ENCODE assay signal across 23 cellular contexts in genomic region chr3:129938140-129938930, GRCh38. TPM values are rescaled to one million over a fixed set of nuclear protein-coding genes. Genes with fewer than 3 reads are reported as not detected.
DNase-seq lines count a peak whose midpoint lies in the region; FAIRE-seq and TF ChIP-seq lines count a peak whose summit lies in the region.
"Had no signal": no experiment of that assay in that cellular context is flagged by ENCODE, and none has a peak within 500 bp of the region (broad histone marks: within the 10 kb centered on the region; RNA-seq: fewer than 3 reads in every experiment).

No MANE protein-coding gene starts in this region.

- TF ChIP-seq CTCF in GM12864 (IDR thresholded peaks at IDR 0.05; ENCODE audit: low read depth, low read length, missing control alignments) (peak; percentile 42), HFFc6 (IDR thresholded peaks at IDR 0.05) (peak; percentile 60), endodermal cell (conservative IDR thresholded peaks at IDR 0.05) (peak; percentile 40), neural progenitor cell (IDR thresholded peaks at IDR 0.05) (no peak)

- H2AFZ ChIP-seq in neural progenitor cell (replicated peaks) = no peak overlapping the region

- H3K9me3 ChIP-seq in endodermal cell (ENCODE audit: control insufficient read depth, low read length) (no peaks in the 10 kb centered on the region), neural progenitor cell (ENCODE audit: low read depth) (no peaks in the 10 kb centered on the region)
- H3K9me3 ChIP-seq: heart left ventricle, SJSA1, spleen had no signal

- H3F3A ChIP-seq in neural progenitor cell (ENCODE audit: low read depth) = peaks cover 30% of the 10 kb centered on the region

- H3K36me3 ChIP-seq in endodermal cell (ENCODE audit: control insufficient read depth, insufficient read depth, low read length) = no peaks in the 10 kb centered on the region
- H3K36me3 ChIP-seq in neural progenitor cell = no peaks in the 10 kb centered on the region
- H3K36me3 ChIP-seq in H7 (replicated peaks; ENCODE audit: control insufficient read depth, insufficient read depth, low read length) = no peaks in the 10 kb centered on the region
- H3K36me3 ChIP-seq: heart left ventricle, SJSA1, spleen had no signal

- no peaks in the 10 kb centered on the region for H3K27me3 ChIP-seq in endodermal cell (ENCODE audit: control insufficient read depth, insufficient read depth, low read length, poor library complexity, severe bottlenecking)
- peaks cover 9% of the 10 kb centered on the region for H3K27me3 ChIP-seq in neural progenitor cell
- H3K27me3 ChIP-seq in H7 (ENCODE audit: control insufficient read depth, insufficient read depth, low read length) = peaks cover 4% of the 10 kb centered on the region; the same call in 1 of the 2 replicates
- H3K27me3 ChIP-seq: SJSA1, spleen had no signal

- peaks cover 20% of the 10 kb centered on the region for H3K4me1 Mint-ChIP-seq in HFFc6 (ENCODE audit: low read depth)
- peaks cover 6% of the 10 kb centered on the region for H3K4me1 Mint-ChIP-seq in endodermal cell
- peaks cover 28% of the 10 kb centered on the region for H3K4me1 Mint-ChIP-seq in neural progenitor cell

- no peaks in the 10 kb centered on the region for H4K20me1 ChIP-seq in neural progenitor cell (ENCODE audit: low read depth)

- no peaks in the 10 kb centered on the region for H3K4me1 ChIP-seq in endodermal cell (ENCODE audit: control insufficient read depth, insufficient read depth, low read length)
- peaks cover 7% of the 10 kb centered on the region for H3K4me1 ChIP-seq in neural progenitor cell

- H3K4me3 ChIP-seq in GM12864 (ENCODE audit: low read depth, low read length) = no peak overlapping the region
- no peak overlapping the region for H3K4me3 ChIP-seq in endodermal cell (ENCODE audit: low read length)
- no peak overlapping the region for H3K4me3 ChIP-seq in neural progenitor cell
- H3K4me3 ChIP-seq in H7 (ENCODE audit: insufficient read depth, low read depth, low read length) = no peak overlapping the region
- H3K4me3 ChIP-seq: heart left ventricle, SJSA1, spleen had no signal

- no peak for FAIRE-seq in GM19239 (lab: Jason Lieb, UNC)

- no peak overlapping the region for H3K27ac ChIP-seq in endodermal cell (ENCODE audit: low read depth, low read length)
- no peak overlapping the region for H3K27ac ChIP-seq in neural progenitor cell
- H3K27ac ChIP-seq: heart left ventricle, HL-60, SJSA1 had no signal

- no peaks in the 10 kb centered on the region for H3K9me3 Mint-ChIP-seq in HFFc6
- H3K9me3 Mint-ChIP-seq in endodermal cell = no peaks in the 10 kb centered on the region
- no peaks in the 10 kb centered on the region for H3K9me3 Mint-ChIP-seq in neural progenitor cell
- H3K9me3 Mint-ChIP-seq: activated T-helper 2 cell treated with anti-CD3 and anti-CD28 coated beads, Interferon-gamma antibody, Interleukin-2, Interleukin-4, amounts not matched to agents 10 μg/mL and 5 μg/mL and 100 μg/mL, durations not matched to agents 14 hours and 24 hours and 36 hours; IgD-negative memory B cell; WTC11 had no signal

- no peak overlapping the region for H3K27ac Mint-ChIP-seq in HFFc6
- H3K27ac Mint-ChIP-seq in endodermal cell = no peak overlapping the region
- H3K27ac Mint-ChIP-seq in neural progenitor cell = peak overlapping the region; percentile 44
- H3K27ac Mint-ChIP-seq: activated T-helper 2 cell treated with anti-CD3 and anti-CD28 coated beads, Interferon-gamma antibody, Interleukin-2, Interleukin-4, amounts not matched to agents 10 μg/mL and 5 μg/mL and 100 μg/mL, durations not matched to agents 14 hours and 24 hours and 36 hours; IgD-negative memory B cell; WTC11 had no signal

- DNase-seq in GM12864 (ENCODE audit: low read depth) (no peak), HFFc6 (no peak), endodermal cell (no peak), neural progenitor cell (ENCODE audit: low spot score) (peak; percentile 67), GM19239 (ENCODE audit: insufficient read length, low spot score) (no peak), H7 (no peak), iPS-NIHi11 (ENCODE audit: low spot score) (no peak)
- DNase-seq: caudate nucleus, HCEC 1CT, heart left ventricle, NCI-H2081, NCI-H510A treated with DMSO at 0.1 percent for 48 hours had no signal

- H3K9ac ChIP-seq in endodermal cell (ENCODE audit: extremely low read depth, low read length, poor library complexity, severe bottlenecking) (no peak overlapping the region), neural progenitor cell (no peak overlapping the region)

- peaks cover 11% of the 10 kb centered on the region for H3K27me3 Mint-ChIP-seq in HFFc6 (ENCODE audit: insufficient read depth)
- peaks cover 5% of the 10 kb centered on the region for H3K27me3 Mint-ChIP-seq in endodermal cell (ENCODE audit: insufficient read depth)
- H3K27me3 Mint-ChIP-seq in neural progenitor cell (ENCODE audit: insufficient read depth, low read depth) = peaks cover 8% of the 10 kb centered on the region

- no peaks in the 10 kb centered on the region for H3K79me2 ChIP-seq in neural progenitor cell (ENCODE audit: low read depth)

- H3K36me3 Mint-ChIP-seq in HFFc6 (ENCODE audit: low read depth) (no peaks in the 10 kb centered on the region), endodermal cell (ENCODE audit: low read depth) (no peaks in the 10 kb centered on the region), neural progenitor cell (no peaks in the 10 kb centered on the region)
- H3K36me3 Mint-ChIP-seq: IgD-negative memory B cell, WTC11 had no signal

- H3K4me2 ChIP-seq in neural progenitor cell = no peak overlapping the region

- 86 to 95% methylated on average over 4 to 8 of the region's 8 CpGs for WGBS in endodermal cell (ENCODE audit: insufficient coverage in 1 of 2, insufficient read length in 1 of 2), 2 experiments

- H3K4me3 Mint-ChIP-seq in HFFc6 (no peak overlapping the region), endodermal cell (no peak overlapping the region), neural progenitor cell (peak overlapping the region; percentile 7)
- H3K4me3 Mint-ChIP-seq: IgD-negative memory B cell, WTC11 had no signal

RNA-seq across cellular contexts. Expression of gene TRH, which starts 36.2 kb away (rescaled TPM):
- not detected for total RNA-seq in HFFc6 (2021; fragmentation: NEBNext Ultra II Directional; extraction: Animal tissue kit (Norgen Biotek cat#: 25700))
- total RNA-seq in endodermal cell = under 1 TPM; 0.22 to 0.29 TPM
- polyA plus RNA-seq in endodermal cell (2013, experiment 1 of 2) = 2.7 TPM
- polyA plus RNA-seq in endodermal cell (2013, experiment 2 of 2) = 2.5 TPM
- total RNA-seq in neural progenitor cell (ENCODE audit: low replicate concordance) = 0.19 TPM in 1 of 2 replicates, not detected in the other
- 0.41 and 0.59 TPM in 2 replicates for total RNA-seq in H7 (2014; rRNA removed; shearing (Covaris generic))
- total RNA-seq: activated CD8-positive, alpha-beta memory T cell treated with anti-CD3 and anti-CD28 coated beads for 36 hours; activated T-helper 2 cell treated with anti-CD3 and anti-CD28 coated beads, Interferon-gamma antibody, Interleukin-2, Interleukin-4, amounts not matched to agents 10 μg/mL and 5 μg/mL and 100 μg/mL, durations not matched to agents 14 hours and 24 hours and 36 hours; esophagus mucosa; heart left ventricle; pulmonary artery endothelial cell; SJSA1; T-helper 2 cell treated with Interferon-gamma antibody and Interleukin-4, amounts not matched to agents 100 ng/mL and 5 ng/mL, for 36 hours had no signal
- polyA plus RNA-seq: BJ, heart left ventricle, IgD-negative memory B cell had no signal

RNA-seq across cellular contexts. Expression of gene TMCC1, which starts 44.8 kb away (rescaled TPM):
- total RNA-seq in HFFc6 (2021; fragmentation: NEBNext Ultra II Directional; extraction: Animal tissue kit (Norgen Biotek cat#: 25700)) = 10 to 100 TPM; 14.3 to 20.8 (median 16.7) TPM
- total RNA-seq in endodermal cell (10 to 100 TPM; 41.0 to 51.1 TPM), neural progenitor cell (ENCODE audit: low replicate concordance) (26.2 and 29.8 TPM in 2 replicates)
- 22.6 TPM for polyA plus RNA-seq in endodermal cell (2013, experiment 1 of 2)
- 21.1 TPM for polyA plus RNA-seq in endodermal cell (2013, experiment 2 of 2)
- total RNA-seq in H7 (2014; rRNA removed; shearing (Covaris generic)) = 24.5 and 29.9 TPM in 2 replicates
